In the genomic region with DNA sequence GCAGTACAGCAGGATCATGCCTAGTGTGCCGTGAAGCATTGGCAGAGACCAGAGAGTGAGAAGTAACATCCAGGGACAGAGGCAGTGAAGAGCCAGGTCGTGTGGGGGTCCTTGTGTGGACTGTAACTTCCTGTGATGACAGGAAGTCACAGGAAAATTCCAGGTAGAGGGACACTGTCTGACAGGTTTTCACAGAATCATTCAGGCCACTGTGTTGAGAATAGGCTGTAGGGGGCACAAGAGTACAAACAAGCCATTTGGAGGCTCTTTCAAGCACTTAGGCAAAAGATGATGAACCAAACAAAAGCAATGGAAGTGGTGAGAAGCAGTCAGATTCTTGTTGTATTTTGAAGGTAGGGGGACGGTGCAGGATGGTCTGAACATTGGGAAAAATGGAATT, we compare ENCODE assay signal across 8 cellular contexts. TPM values are rescaled to one million over a fixed set of nuclear protein-coding genes. Genes with fewer than 3 reads are reported as not detected.
DNase-seq lines count a peak whose midpoint lies in the region; ATAC-seq and TF ChIP-seq lines count a peak whose summit lies in the region.

No MANE protein-coding gene starts in this region.

- no peaks in the 10 kb centered on the region for H3K4me1 Mint-ChIP-seq in stimulated activated naive B cell treated with anti-CD40 and anti-IgM and Interleukin-4, amounts not matched to agents 10 μg/mL and 1 μg/mL and 100 μg/mL, for 72 hours

- no peaks in the 10 kb centered on the region for H3K9me3 Mint-ChIP-seq in stimulated activated naive B cell treated with anti-CD40 and anti-IgM and Interleukin-4, amounts not matched to agents 10 μg/mL and 1 μg/mL and 100 μg/mL, for 72 hours

- no peak overlapping the region for H3K4me3 Mint-ChIP-seq in stimulated activated naive B cell treated with anti-CD40 and anti-IgM and Interleukin-4, amounts not matched to agents 10 μg/mL and 1 μg/mL and 100 μg/mL, for 72 hours

- H3K27ac ChIP-seq in foreskin keratinocyte (no peak overlapping the region), parathyroid adenoma (no peak overlapping the region)

- H2AFZ ChIP-seq in parathyroid adenoma, result no peak overlapping the region

- H3K36me3 ChIP-seq in GM06990 (ENCODE audit: control insufficient read depth, insufficient read depth, low read length) (peaks cover 3% of the 10 kb centered on the region), parathyroid adenoma (ENCODE audit: control insufficient read depth, insufficient read depth, low read length) (no peaks in the 10 kb centered on the region)

- H3K4me2 ChIP-seq in parathyroid adenoma (ENCODE audit: low read length), result no peak overlapping the region

- no peak overlapping the region for H3K9ac ChIP-seq in parathyroid adenoma

- ATAC-seq in foreskin keratinocyte, result no peak
- no peak for ATAC-seq in stimulated activated naive B cell treated with anti-CD40 and anti-IgM and Interleukin-4, amounts not matched to agents 10 μg/mL and 1 μg/mL and 100 μg/mL, for 72 hours (replicated peaks)

- H3K4me3 ChIP-seq in GM06990 (replicated peaks; ENCODE audit: low read depth, low read length) (no peak overlapping the region), parathyroid adenoma (ENCODE audit: low read depth, low read length) (no peak overlapping the region)

- H3K4me1 ChIP-seq in foreskin keratinocyte, result no peaks in the 10 kb centered on the region
- H3K4me1 ChIP-seq in parathyroid adenoma, result no peaks in the 10 kb centered on the region

- H3K36me3 Mint-ChIP-seq in stimulated activated naive B cell treated with anti-CD40 and anti-IgM and Interleukin-4, amounts not matched to agents 10 μg/mL and 1 μg/mL and 100 μg/mL, for 72 hours, result peaks cover 0 to 6% of the 10 kb centered on the region in 2 donors

- no peaks in the 10 kb centered on the region for H3K9me3 ChIP-seq in parathyroid adenoma (ENCODE audit: control insufficient read depth, low read length)

- H3K27ac Mint-ChIP-seq in stimulated activated naive B cell treated with anti-CD40 and anti-IgM and Interleukin-4, amounts not matched to agents 10 μg/mL and 1 μg/mL and 100 μg/mL, for 72 hours, result no peak overlapping the region

- no peaks in the 10 kb centered on the region for H3K27me3 ChIP-seq in GM06990 (replicated peaks; ENCODE audit: control insufficient read depth, insufficient read depth, low read length)
- H3K27me3 ChIP-seq in foreskin keratinocyte, result no peaks in the 10 kb centered on the region
- no peaks in the 10 kb centered on the region for H3K27me3 ChIP-seq in parathyroid adenoma (ENCODE audit: control insufficient read depth, insufficient read depth, low read length)

- TF ChIP-seq CTCF in GM06990 (IDR thresholded peaks at IDR 0.05; ENCODE audit: insufficient read depth, low read length, poor library complexity, severe bottlenecking), result peak; percentile 43
- TF ChIP-seq CTCF in foreskin keratinocyte (conservative IDR thresholded peaks at IDR 0.05), result peak; percentile 58
- peak; percentile 33 for TF ChIP-seq CTCF in parathyroid adenoma (IDR thresholded peaks at IDR 0.05)

- DNase-seq in A172 (ENCODE audit: low spot score) (peak; percentile 2), GM06990 (ENCODE audit: extremely low read depth, insufficient read length) (no peak), SK-N-DZ (ENCODE audit: low spot score) (peak; percentile 10), foreskin keratinocyte (peak in 1 of 2 donors; percentile 12), NCI-H1930 (lab: John Stamatoyannopoulos, UW) (no peak), NCI-H345 treated with DMSO at 0.1 percent for 48 hours (lab: John Stamatoyannopoulos, UW; ENCODE audit: unreplicated experiment) (no peak)
- DNase-seq in stimulated activated naive B cell treated with anti-CD40 and anti-IgM and Interleukin-4, amounts not matched to agents 10 μg/mL and 1 μg/mL and 100 μg/mL, for 72 hours, result no peak

- no peaks in the 10 kb centered on the region for H3K27me3 Mint-ChIP-seq in stimulated activated naive B cell treated with anti-CD40 and anti-IgM and Interleukin-4, amounts not matched to agents 10 μg/mL and 1 μg/mL and 100 μg/mL, for 72 hours

- no peaks in the 10 kb centered on the region for H3K79me2 ChIP-seq in parathyroid adenoma

RNA-seq across cellular contexts. Expression of gene N4BP2L1, which starts 46.4 kb away (rescaled TPM):
- 1.5 and 2.2 TPM in 2 replicates for total RNA-seq in A172 (2014; rRNA removed; shearing (Covaris generic))
- 28.1 and 32.6 TPM in 2 replicates for polyA plus RNA-seq in SK-N-DZ (2014; cell fraction: cytosol; rRNA removed)
- polyA plus RNA-seq in SK-N-DZ (2014; cell fraction: nucleus; rRNA removed), result 21.0 and 29.5 TPM in 2 replicates
- total RNA-seq in foreskin keratinocyte, result 0.24 and 0.42 TPM in 2 replicates
- polyA plus RNA-seq in foreskin keratinocyte, result 0.33 and 0.46 TPM in 2 replicates

Comparison
In these comparisons a context has a peak if more than half of its experiments do, and no peak if none do; other contexts are left out.
1. DNase-seq: peak in A172 (single experiment) and SK-N-DZ (single experiment); none in GM06990 (single experiment), stimulated activated naive B cell treated with anti-CD40 and anti-IgM and Interleukin-4, amounts not matched to agents 10 μg/mL and 1 μg/mL and 100 μg/mL, for 72 hours (single experiment), NCI-H1930 (0 of 2) and NCI-H345 treated with DMSO at 0.1 percent for 48 hours (single experiment).
2. Peak in every context shown above with its lines, with median percentiles within 50 percentile points of each other: CTCF ChIP-seq.